ENCODE assay signal across 23 cellular contexts in genomic region chr5:117252566-117252965, GRCh38.
A peak's percentile ranks its signal among the peaks of the same experiment; 100 is the strongest.
DNase-seq lines count a peak whose midpoint lies in the region; ATAC-seq, FAIRE-seq and TF ChIP-seq lines count a peak whose summit lies in the region.
"Had no signal": no experiment of that assay in that cellular context is flagged by ENCODE, and none has a peak within 500 bp of the region (broad histone marks: within the 10 kb centered on the region; RNA-seq: fewer than 3 reads in every experiment).

No MANE protein-coding gene starts in this region.

- peak overlapping the region; percentile 53; the same call in 1 of the 2 replicates for H3K27ac Mint-ChIP-seq in GM23338
- H3K27ac Mint-ChIP-seq: CD4-positive, alpha-beta memory T cell; CD4-positive, CD25-positive, alpha-beta regulatory T cell; CD8-positive, alpha-beta memory T cell had no signal

- no peaks in the 10 kb centered on the region for H3K36me3 Mint-ChIP-seq in GM23338 (ENCODE audit: low read depth)
- H3K36me3 Mint-ChIP-seq: CD14-positive monocyte; CD4-positive, alpha-beta memory T cell; CD4-positive, CD25-positive, alpha-beta regulatory T cell; CD8-positive, alpha-beta memory T cell had no signal

- DNase-seq in D721Med (ENCODE audit: insufficient read length, low spot score) (no peak), GM23338 (ENCODE audit: low spot score) (no peak), NCI-H69 (lab: John Stamatoyannopoulos, UW) (peak; percentile 43), pons (ENCODE audit: low spot score) (peak; percentile 30), T-helper 2 cell (no peak), spleen (no peak)
- DNase-seq: 8988T; ACHN; BE2C; C1 segment of cervical spinal cord; CD4-positive, alpha-beta memory T cell; CD4-positive, CD25-positive, alpha-beta regulatory T cell; CD8-positive, alpha-beta memory T cell; COR-L47; DMS79 treated with DMSO at 0.1 percent for 48 hours; GF-D8 had no signal

- peak; percentile 6 for FAIRE-seq in D721Med (lab: Jason Lieb, UNC)
- FAIRE-seq: G401.6, GM12891, GM19239 had no signal

- H3K4me3 ChIP-seq in GM23338, result no peak overlapping the region
- H3K4me3 ChIP-seq in spleen, result no peak overlapping the region
- H3K4me3 ChIP-seq: BLaER1 had no signal

- H3K27me3 ChIP-seq in GM23338 (ENCODE audit: insufficient read depth), result no peaks in the 10 kb centered on the region
- no peaks in the 10 kb centered on the region for H3K27me3 ChIP-seq in spleen (replicated peaks in 1 of 7)
- H3K27me3 ChIP-seq: BE2C, BLaER1 had no signal

- peak overlapping the region; percentile 56; the same call in 1 of the 2 replicates for H3K4me2 ChIP-seq in GM23338
- H3K4me2 ChIP-seq: BLaER1 had no signal

- H3K27me3 Mint-ChIP-seq in GM23338 (ENCODE audit: insufficient read depth, low read depth, poor library complexity), result peaks cover 3% of the 10 kb centered on the region
- H3K27me3 Mint-ChIP-seq: CD4-positive, alpha-beta memory T cell; CD4-positive, CD25-positive, alpha-beta regulatory T cell; CD8-positive, alpha-beta memory T cell had no signal

- no peak for ATAC-seq in GM23338
- no peak for ATAC-seq in HG03025 (IDR thresholded peaks at IDR 0.05; ENCODE audit: low FRiP score, unreplicated experiment)
- no peak for ATAC-seq in HG03039 (IDR thresholded peaks at IDR 0.05; ENCODE audit: unreplicated experiment)

- no peak overlapping the region for H3K27ac ChIP-seq in GM23338 (ENCODE audit: low read depth)
- H3K27ac ChIP-seq in spleen, result no peak overlapping the region
- H3K27ac ChIP-seq: BLaER1 had no signal

- TF ChIP-seq POLR2A in spleen (IDR thresholded peaks at IDR 0.05), result no peak

- intact Hi-C loops in spleen (cut with DNase I; ENCODE audit: low total_unique reads), result no loop called here

- H3K79me2 ChIP-seq in GM23338 (replicated peaks; ENCODE audit: insufficient read depth), result no peaks in the 10 kb centered on the region

- H3K4me1 ChIP-seq in GM23338 (ENCODE audit: insufficient read depth) (peaks cover 18% of the 10 kb centered on the region), spleen (no peaks in the 10 kb centered on the region)
- H3K4me1 ChIP-seq: BE2C, BLaER1 had no signal

- H3F3A ChIP-seq in GM23338 (replicated peaks; ENCODE audit: low read depth), result no peaks in the 10 kb centered on the region

- no peaks in the 10 kb centered on the region for H3K9me2 ChIP-seq in GM23338 (ENCODE audit: insufficient read depth)

- no peaks in the 10 kb centered on the region for H4K20me1 ChIP-seq in GM23338 (replicated peaks; ENCODE audit: insufficient read depth)
- H4K20me1 ChIP-seq: BLaER1 had no signal

- peak overlapping the region; percentile 23; the same call in 1 of the 2 replicates for H2AFZ ChIP-seq in GM23338

- H3K4me1 Mint-ChIP-seq in GM23338, result peaks cover 10% of the 10 kb centered on the region
- H3K4me1 Mint-ChIP-seq: CD14-positive monocyte; CD4-positive, alpha-beta memory T cell; CD4-positive, CD25-positive, alpha-beta regulatory T cell; CD8-positive, alpha-beta memory T cell had no signal

- TF ChIP-seq CTCF in D721Med (IDR thresholded peaks at IDR 0.05; ENCODE audit: insufficient read depth, missing control alignments), result no peak
- TF ChIP-seq CTCF in GM23338 (conservative IDR thresholded peaks at IDR 0.05; ENCODE audit: low read depth in 2 of 2), result no peak
- TF ChIP-seq CTCF in spleen (IDR thresholded peaks at IDR 0.05 in 8 of 11, conservative IDR thresholded peaks at IDR 0.05 in 3 of 11), result no peak

- no peaks in the 10 kb centered on the region for H3K9me3 ChIP-seq in spleen
- H3K9me3 ChIP-seq: BE2C, BLaER1 had no signal

- no peak overlapping the region for H3K4me3 Mint-ChIP-seq in GM23338
- H3K4me3 Mint-ChIP-seq: CD14-positive monocyte; CD4-positive, alpha-beta memory T cell; CD4-positive, CD25-positive, alpha-beta regulatory T cell; CD8-positive, alpha-beta memory T cell had no signal

- no peaks in the 10 kb centered on the region for H3K9me3 Mint-ChIP-seq in GM23338

- H3K36me3 ChIP-seq in GM23338 (ENCODE audit: insufficient read depth), result no peaks in the 10 kb centered on the region
- no peaks in the 10 kb centered on the region for H3K36me3 ChIP-seq in spleen
- H3K36me3 ChIP-seq: BE2C, BLaER1 had no signal

TF ChIP-seq in GM23338, 12 proteins besides CTCF, POLR2A, EP300 and RAD21 (continues in another document):
- TF ChIP-seq ETS1 (IDR thresholded peaks at IDR 0.05) (no peak), NANOG (IDR thresholded peaks at IDR 0.05; ENCODE audit: borderline replicate concordance) (no peak), EZH2 (IDR thresholded peaks at IDR 0.05; ENCODE audit: low read depth, unreplicated experiment) (no peak), ZNF462 (CRISPR knock-in tag; IDR thresholded peaks at IDR 0.05) (no peak)

Comparison
In these comparisons a context has a peak if more than half of its experiments do, and no peak if none do; other contexts are left out.
1. DNase-seq: peak in NCI-H69 (single experiment) and pons (single experiment); none in D721Med (single experiment), GM23338 (single experiment), T-helper 2 cell (0 of 5) and spleen (single experiment).